In genomic region chr10:11616021-11616420, GRCh38 we compare ENCODE assay signal across 20 cellular contexts. TPM values are rescaled to one million over a fixed set of nuclear protein-coding genes. Genes with fewer than 3 reads are reported as not detected.
DNase-seq lines count a peak whose midpoint lies in the region; ATAC-seq and TF ChIP-seq lines count a peak whose summit lies in the region.
"Had no signal": no experiment of that assay in that cellular context is flagged by ENCODE, and none has a peak within 500 bp of the region (broad histone marks: within the 10 kb centered on the region; RNA-seq: fewer than 3 reads in every experiment).

No MANE protein-coding gene starts in this region.

- no peak for TF ChIP-seq CTCF in Caco-2 (IDR thresholded peaks at IDR 0.05; ENCODE audit: insufficient read depth in 1 of 2, low read depth in 1 of 2, low read length in 1 of 2, severe bottlenecking in 1 of 2, unreplicated experiment in 1 of 2)
- TF ChIP-seq CTCF in brain microvascular endothelial cell (IDR thresholded peaks at IDR 0.05; ENCODE audit: low read depth, low read length, missing control alignments) = no peak
- TF ChIP-seq CTCF in neural progenitor cell (IDR thresholded peaks at IDR 0.05) = no peak

- H3K4me3 Mint-ChIP-seq in Caco-2 (ENCODE audit: unreplicated experiment) = no peak overlapping the region
- H3K4me3 Mint-ChIP-seq in neural progenitor cell = no peak overlapping the region
- H3K4me3 Mint-ChIP-seq in CD8-positive, alpha-beta memory T cell = no peak overlapping the region
- H3K4me3 Mint-ChIP-seq in activated T-cell treated with anti-CD3 and anti-CD28 coated beads, Interleukin-2, amount 50 U/mL, for 24 hours = no peak overlapping the region

- peaks cover 23% of the 10 kb centered on the region for H3K4me1 Mint-ChIP-seq in Caco-2 (ENCODE audit: low read depth, unreplicated experiment)
- H3K4me1 Mint-ChIP-seq in neural progenitor cell = no peaks in the 10 kb centered on the region
- peaks cover 4 to 30% (median 17%) of the 10 kb centered on the region in 3 donors for H3K4me1 Mint-ChIP-seq in CD8-positive, alpha-beta memory T cell
- H3K4me1 Mint-ChIP-seq in activated T-cell treated with anti-CD3 and anti-CD28 coated beads, Interleukin-2, amount 50 U/mL, for 24 hours (ENCODE audit: low read depth) = peaks cover 12% of the 10 kb centered on the region

- H3K9ac ChIP-seq in neural progenitor cell = no peak overlapping the region

- POLR2A ChIA-PET in Caco-2 (lab: Charles Lee) = no interaction called here
- POLR2A ChIA-PET in CD8-positive, alpha-beta memory T cell (lab: Charles Lee) = no interaction called here

- no peaks in the 10 kb centered on the region for H3K36me3 ChIP-seq in Caco-2 (ENCODE audit: control insufficient read depth, insufficient read depth, low read length)
- H3K36me3 ChIP-seq in brain microvascular endothelial cell (replicated peaks) = no peaks in the 10 kb centered on the region
- no peaks in the 10 kb centered on the region for H3K36me3 ChIP-seq in neural progenitor cell
- H3K36me3 ChIP-seq in CD8-positive, alpha-beta memory T cell (ENCODE audit: insufficient read depth, low read length) = no peaks in the 10 kb centered on the region
- H3K36me3 ChIP-seq: Peyer's patch had no signal

- H3K36me3 Mint-ChIP-seq in Caco-2 (ENCODE audit: insufficient read depth, unreplicated experiment) = peaks cover 12% of the 10 kb centered on the region
- H3K36me3 Mint-ChIP-seq in neural progenitor cell = no peaks in the 10 kb centered on the region
- H3K36me3 Mint-ChIP-seq in CD8-positive, alpha-beta memory T cell = peaks cover 0 to 2% (median 0%) of the 10 kb centered on the region in 3 donors
- H3K36me3 Mint-ChIP-seq in activated T-cell treated with anti-CD3 and anti-CD28 coated beads, Interleukin-2, amount 50 U/mL, for 24 hours (ENCODE audit: low read depth) = no peaks in the 10 kb centered on the region

- peaks cover 2% of the 10 kb centered on the region for H3K79me2 ChIP-seq in neural progenitor cell (ENCODE audit: low read depth)

- H3K27me3 ChIP-seq in Caco-2 (replicated peaks; ENCODE audit: control insufficient read depth, insufficient read depth, low read length) = no peaks in the 10 kb centered on the region
- no peaks in the 10 kb centered on the region for H3K27me3 ChIP-seq in brain microvascular endothelial cell (replicated peaks)
- H3K27me3 ChIP-seq in neural progenitor cell = peaks cover 13% of the 10 kb centered on the region
- no peaks in the 10 kb centered on the region for H3K27me3 ChIP-seq in CD8-positive, alpha-beta memory T cell (ENCODE audit: insufficient read depth, low read length, poor library complexity, severe bottlenecking)
- H3K27me3 ChIP-seq: Peyer's patch had no signal

- H3K9me3 ChIP-seq in Caco-2 = peaks cover 18% of the 10 kb centered on the region
- no peaks in the 10 kb centered on the region for H3K9me3 ChIP-seq in neural progenitor cell (ENCODE audit: low read depth)
- H3K9me3 ChIP-seq in CD8-positive, alpha-beta memory T cell (ENCODE audit: low read length) = no peaks in the 10 kb centered on the region
- H3K9me3 ChIP-seq: Peyer's patch had no signal

- ATAC-seq in GM19035 (IDR thresholded peaks at IDR 0.05; ENCODE audit: unreplicated experiment) = no peak
- ATAC-seq: Right ventricle myocardium inferior had no signal

- H3K4me2 ChIP-seq in neural progenitor cell = no peak overlapping the region

- BruUV-seq in Caco-2 (replicated peaks; lab: Mats Ljungman, UMichigan) = no TSS peak

- H2AFZ ChIP-seq in neural progenitor cell (replicated peaks) = no peak overlapping the region

- peak overlapping the region; percentile 10 for H3K27ac Mint-ChIP-seq in Caco-2 (ENCODE audit: unreplicated experiment)
- peak overlapping the region; percentile 53 for H3K27ac Mint-ChIP-seq in neural progenitor cell
- no peak overlapping the region for H3K27ac Mint-ChIP-seq in CD8-positive, alpha-beta memory T cell
- no peak overlapping the region for H3K27ac Mint-ChIP-seq in activated T-cell treated with anti-CD3 and anti-CD28 coated beads, Interleukin-2, amount 50 U/mL, for 24 hours

- H3K27ac ChIP-seq in brain microvascular endothelial cell (no peak overlapping the region), neural progenitor cell (no peak overlapping the region)
- H3K27ac ChIP-seq in CD8-positive, alpha-beta memory T cell (ENCODE audit: low read depth, low read length) = no peak overlapping the region
- H3K27ac ChIP-seq: Peyer's patch had no signal

- H3K9me3 Mint-ChIP-seq in Caco-2 (ENCODE audit: unreplicated experiment) (peaks cover 11% of the 10 kb centered on the region), neural progenitor cell (peaks cover 2% of the 10 kb centered on the region)
- peaks cover 2 to 14% (median 9%) of the 10 kb centered on the region in 5 donors for H3K9me3 Mint-ChIP-seq in CD8-positive, alpha-beta memory T cell
- H3K9me3 Mint-ChIP-seq in activated T-cell treated with anti-CD3 and anti-CD28 coated beads, Interleukin-2, amount 50 U/mL, for 24 hours = peaks cover 10% of the 10 kb centered on the region

- in situ Hi-C loops in brain microvascular endothelial cell (cut with HindIII; ENCODE audit: low pct_ligation_motif_present, low sequenced_read_pairs) = no loop called here

- intact Hi-C loops in Caco-2 (cut with micrococcal nuclease; ENCODE audit: unreplicated experiment) = no loop called here

- CTCF ChIA-PET in Caco-2 (lab: Charles Lee) = no interaction called here
- CTCF ChIA-PET in CD8-positive, alpha-beta memory T cell (lab: Charles Lee) = no interaction called here

- H3F3A ChIP-seq in neural progenitor cell (ENCODE audit: low read depth) = peaks cover 12% of the 10 kb centered on the region

- no peak overlapping the region for H3K4me3 ChIP-seq in Caco-2 (ENCODE audit: low read depth, low read length)
- H3K4me3 ChIP-seq in brain microvascular endothelial cell (ENCODE audit: low read depth, low read length) = no peak overlapping the region
- no peak overlapping the region for H3K4me3 ChIP-seq in neural progenitor cell
- no peak overlapping the region for H3K4me3 ChIP-seq in CD8-positive, alpha-beta memory T cell (ENCODE audit: low read length)
- H3K4me3 ChIP-seq: Peyer's patch had no signal

- no peaks in the 10 kb centered on the region for H4K20me1 ChIP-seq in neural progenitor cell (ENCODE audit: low read depth)

- H3K27me3 Mint-ChIP-seq in Caco-2 (ENCODE audit: insufficient read depth, unreplicated experiment) = no peaks in the 10 kb centered on the region
- no peaks in the 10 kb centered on the region for H3K27me3 Mint-ChIP-seq in neural progenitor cell (ENCODE audit: insufficient read depth, low read depth)
- peaks cover 0 to 7% of the 10 kb centered on the region in 2 donors for H3K27me3 Mint-ChIP-seq in CD8-positive, alpha-beta memory T cell
- H3K27me3 Mint-ChIP-seq in activated T-cell treated with anti-CD3 and anti-CD28 coated beads, Interleukin-2, amount 50 U/mL, for 24 hours = peaks cover 4% of the 10 kb centered on the region

- H3K4me1 ChIP-seq in Caco-2 (peaks cover 40% of the 10 kb centered on the region), neural progenitor cell (no peaks in the 10 kb centered on the region)
- peaks cover 6% of the 10 kb centered on the region for H3K4me1 ChIP-seq in CD8-positive, alpha-beta memory T cell (ENCODE audit: insufficient read depth, low read length)

- DNase-seq in Caco-2 (no peak), M059J (ENCODE audit: low read depth) (peak; percentile 13), brain microvascular endothelial cell (peak; percentile 46), neural progenitor cell (ENCODE audit: low spot score) (no peak), T1000 (lab: John Stamatoyannopoulos, UW) (no peak)
- no peak for DNase-seq in CD8-positive, alpha-beta memory T cell
- DNase-seq in activated T-cell treated with anti-CD3 and anti-CD28 coated beads, Interleukin-2, amount 50 U/mL, for 24 hours = no peak
- DNase-seq: C1 segment of cervical spinal cord; GDM1; GOT3; Karpas-422; MM.1S; NCI-H1105 treated with DMSO at 0.1 percent for 48 hours; NCI-H1694; NCI-H510A; NCI-H748 treated with DMSO at 0.1 percent for 48 hours; NK-92 treated with Interleukin-12 subunit alpha and Interleukin-12 subunit beta, amount 100 ng/mL, for 24 hours; Peyer's patch had no signal

RNA-seq across cellular contexts. Expression of gene USP6NL, which starts 4.6 kb away (rescaled TPM):
- total RNA-seq in Caco-2 (2022) (34.1 and 35.6 TPM in 2 replicates), neural progenitor cell (ENCODE audit: low replicate concordance) (34.0 and 39.9 TPM in 2 replicates)
- total RNA-seq in M059J (2014; rRNA removed; shearing (Covaris generic)) = 4.2 and 7.9 TPM in 2 replicates
- total RNA-seq in CD8-positive, alpha-beta memory T cell = 1 to 10 TPM; 1.9 to 3.2 TPM
- 1.3 TPM for polyA plus RNA-seq in CD8-positive, alpha-beta memory T cell

Comparison
In these comparisons a context has a peak if more than half of its experiments do, and no peak if none do; other contexts are left out.
1. DNase-seq: peak in M059J (single experiment) and brain microvascular endothelial cell (single experiment); none in Caco-2 (0 of 2), neural progenitor cell (single experiment), CD8-positive, alpha-beta memory T cell (0 of 5), T1000 (single experiment) and activated T-cell treated with anti-CD3 and anti-CD28 coated beads, Interleukin-2, amount 50 U/mL, for 24 hours (single experiment).
2. H3K27ac Mint-ChIP-seq: peak in Caco-2 (single experiment) and neural progenitor cell (single experiment); none in CD8-positive, alpha-beta memory T cell (0 of 8) and activated T-cell treated with anti-CD3 and anti-CD28 coated beads, Interleukin-2, amount 50 U/mL, for 24 hours (single experiment).